35 cellular contexts compared by ENCODE assay signal in genomic region chr12:75194250-75194649, GRCh38. TPM values are rescaled to one million over a fixed set of nuclear protein-coding genes. Genes with fewer than 3 reads are reported as not detected.
"Had no signal": no experiment of that assay in that cellular context is flagged by ENCODE, and none has a peak within 500 bp of the region (broad histone marks: within the 10 kb centered on the region; RNA-seq: fewer than 3 reads in every experiment).

No MANE protein-coding gene starts in this region.

- H3K27me3 ChIP-seq: ascending aorta, brain microvascular endothelial cell had no signal

- H3K27ac ChIP-seq: ascending aorta, brain microvascular endothelial cell, VCaP had no signal

- DNase-seq: activated B cell treated with CpG ODN at 0.5 μM for 24 hours; activated CD4-positive, alpha-beta memory T cell treated with anti-CD3 and anti-CD28 coated beads for 36 hours; activated CD4-positive, alpha-beta T cell treated with anti-CD3 and anti-CD28 coated beads for 4 hours; activated CD4-positive, alpha-beta T cell treated with anti-CD3 and anti-CD28 coated beads, Interleukin-2, amount 10 ng/mL, durations not matched to agents 24 days and 14 days; activated CD4-positive, alpha-beta T cell treated with anti-CD3 and anti-CD28 coated beads, Interleukin-2, amount 50 U/mL, for 1 hour; activated CD4-positive, alpha-beta T cell treated with anti-CD3 and anti-CD28 coated beads, Interleukin-2, amount 50 U/mL, for 4 hours; activated CD4-positive, CD25-positive, alpha-beta regulatory T cell treated with anti-CD3 and anti-CD28 coated beads, Interleukin-2, amount 50 U/mL, for 72 hours; activated CD8-positive, alpha-beta memory T cell treated with anti-CD3 and anti-CD28 coated beads, Interleukin-2, amount 50 U/mL, for 4 hours; activated CD8-positive, alpha-beta T cell treated with anti-CD3 and anti-CD28 coated beads for 36 hours; activated gamma-delta T cell; activated naive CD4-positive, alpha-beta T cell treated with anti-CD3 and anti-CD28 coated beads, Interleukin-2, amount 10 ng/mL, durations not matched to agents 7 days and 5 days; activated naive CD4-positive, alpha-beta T cell treated with Interleukin-2 at 50 U/mL for 16 hours; activated naive CD8-positive, alpha-beta T cell treated with anti-CD3 and anti-CD28 coated beads, Interleukin-2, amount 10 ng/mL, durations not matched to agents 7 days and 5 days; activated naive CD8-positive, alpha-beta T cell treated with anti-CD3 and anti-CD28 coated beads, Interleukin-2, amount 50 U/mL, for 24 hours; activated T-cell treated with anti-CD3 and anti-CD28 coated beads for 4 hours; activated T-cell treated with anti-CD3 and anti-CD28 coated beads, Interleukin-2, amount 50 U/mL, for 1 hour; activated T-cell treated with anti-CD3 and anti-CD28 coated beads, Interleukin-2, amount 50 U/mL, for 4 hours; activated T-cell treated with anti-CD3 and anti-CD28 coated beads, Interleukin-2, amount 50 U/mL, for 72 hours; amygdala; anterior cingulate cortex; brain microvascular endothelial cell; central memory CD4-positive, alpha-beta T cell; T-helper 1 cell; T-helper 2 cell; T-helper 9 cell had no signal

- H3K27ac Mint-ChIP-seq: activated B cell treated with CpG ODN at 0.5 μM for 24 hours; activated CD4-positive, alpha-beta memory T cell treated with anti-CD3 and anti-CD28 coated beads for 36 hours; activated CD4-positive, alpha-beta T cell treated with anti-CD3 and anti-CD28 coated beads, Interleukin-2, amount 10 ng/mL, durations not matched to agents 24 days and 14 days; activated CD8-positive, alpha-beta T cell treated with anti-CD3 and anti-CD28 coated beads for 36 hours; activated naive CD4-positive, alpha-beta T cell treated with anti-CD3 and anti-CD28 coated beads, Interleukin-2, amount 10 ng/mL, durations not matched to agents 7 days and 5 days; activated naive CD4-positive, alpha-beta T cell treated with anti-CD3 and anti-CD28 coated beads, Interleukin-2, amount 50 U/mL, for 24 hours; activated naive CD8-positive, alpha-beta T cell; activated naive CD8-positive, alpha-beta T cell treated with anti-CD3 and anti-CD28 coated beads, Interleukin-2, amount 10 ng/mL, durations not matched to agents 7 days and 5 days; activated naive CD8-positive, alpha-beta T cell treated with anti-CD3 and anti-CD28 coated beads, Interleukin-2, amount 50 U/mL, for 24 hours; activated T-cell treated with anti-CD3 and anti-CD28 coated beads, Interleukin-2, amount 50 U/mL, for 72 hours; activated T-helper 1 cell treated with anti-CD3 and anti-CD28 coated beads, Interleukin-12 subunit alpha, Interleukin-12 subunit beta, Interleukin-2, Interleukin-4 antibody, amounts not matched to agents 30 ng/mL and 10 ng/mL and 1 ng/mL, durations not matched to agents 14 hours and 24 hours and 36 hours; activated T-helper 17 cell treated with anti-CD3 and anti-CD28 coated beads, Interleukin-2, amount 50 U/mL, for 72 hours; T-helper 1 cell treated with Interleukin-12 subunit alpha and Interleukin-12 subunit beta and Interleukin-4 antibody, amounts not matched to agents 30 μg/mL and 1 μg/mL, for 36 hours; T-helper 2 cell treated with Interferon-gamma antibody and Interleukin-4, amounts not matched to agents 5 μg/mL and 100 μg/mL, for 36 hours had no signal

- H3K4me1 ChIP-seq: ascending aorta had no signal

- H3K9me3 Mint-ChIP-seq: activated B cell treated with CpG ODN at 0.5 μM for 24 hours; activated CD4-positive, alpha-beta memory T cell treated with anti-CD3 and anti-CD28 coated beads for 36 hours; activated CD4-positive, alpha-beta T cell treated with anti-CD3 and anti-CD28 coated beads, Interleukin-2, amount 10 ng/mL, durations not matched to agents 24 days and 14 days; activated CD8-positive, alpha-beta T cell treated with anti-CD3 and anti-CD28 coated beads for 36 hours; activated naive CD4-positive, alpha-beta T cell treated with anti-CD3 and anti-CD28 coated beads, Interleukin-2, amount 10 ng/mL, durations not matched to agents 7 days and 5 days; activated naive CD8-positive, alpha-beta T cell treated with anti-CD3 and anti-CD28 coated beads, Interleukin-2, amount 10 ng/mL, durations not matched to agents 7 days and 5 days; activated naive CD8-positive, alpha-beta T cell treated with anti-CD3 and anti-CD28 coated beads, Interleukin-2, amount 50 U/mL, for 24 hours; activated T-cell treated with anti-CD3 and anti-CD28 coated beads, Interleukin-2, amount 50 U/mL, for 4 hours; activated T-cell treated with anti-CD3 and anti-CD28 coated beads, Interleukin-2, amount 50 U/mL, for 72 hours; activated T-helper 1 cell treated with anti-CD3 and anti-CD28 coated beads, Interleukin-12 subunit alpha, Interleukin-12 subunit beta, Interleukin-2, Interleukin-4 antibody, amounts not matched to agents 30 ng/mL and 10 ng/mL and 1 ng/mL, durations not matched to agents 14 hours and 24 hours and 36 hours; activated T-helper 17 cell treated with anti-CD3 and anti-CD28 coated beads, Interleukin-2, amount 50 U/mL, for 72 hours; T-helper 1 cell treated with Interleukin-12 subunit alpha and Interleukin-12 subunit beta and Interleukin-4 antibody, amounts not matched to agents 30 μg/mL and 1 μg/mL, for 36 hours; T-helper 2 cell treated with Interferon-gamma antibody and Interleukin-4, amounts not matched to agents 5 μg/mL and 100 μg/mL, for 36 hours had no signal

- H3K27me3 Mint-ChIP-seq: activated B cell treated with CpG ODN at 0.5 μM for 24 hours; activated CD4-positive, alpha-beta memory T cell treated with anti-CD3 and anti-CD28 coated beads for 36 hours; activated CD4-positive, alpha-beta T cell treated with anti-CD3 and anti-CD28 coated beads, Interleukin-2, amount 10 ng/mL, durations not matched to agents 24 days and 14 days; activated naive CD4-positive, alpha-beta T cell treated with anti-CD3 and anti-CD28 coated beads, Interleukin-2, amount 10 ng/mL, durations not matched to agents 7 days and 5 days; activated T-helper 17 cell treated with anti-CD3 and anti-CD28 coated beads, Interleukin-2, amount 50 U/mL, for 72 hours had no signal

- H3K36me3 ChIP-seq: ascending aorta, brain microvascular endothelial cell had no signal

- H3K36me3 Mint-ChIP-seq: activated CD4-positive, alpha-beta memory T cell treated with anti-CD3 and anti-CD28 coated beads for 36 hours; activated naive CD4-positive, alpha-beta T cell treated with anti-CD3 and anti-CD28 coated beads, Interleukin-2, amount 10 ng/mL, durations not matched to agents 7 days and 5 days; activated naive CD4-positive, alpha-beta T cell treated with anti-CD3 and anti-CD28 coated beads, Interleukin-2, amount 50 U/mL, for 24 hours; activated naive CD8-positive, alpha-beta T cell; activated naive CD8-positive, alpha-beta T cell treated with anti-CD3 and anti-CD28 coated beads, Interleukin-2, amount 10 ng/mL, durations not matched to agents 7 days and 5 days had no signal

- H3K4me3 Mint-ChIP-seq: activated B cell treated with CpG ODN at 0.5 μM for 24 hours; activated CD4-positive, alpha-beta memory T cell treated with anti-CD3 and anti-CD28 coated beads for 36 hours; activated CD4-positive, alpha-beta T cell treated with anti-CD3 and anti-CD28 coated beads, Interleukin-2, amount 10 ng/mL, durations not matched to agents 24 days and 14 days; activated CD8-positive, alpha-beta T cell treated with anti-CD3 and anti-CD28 coated beads for 36 hours; activated naive CD4-positive, alpha-beta T cell treated with anti-CD3 and anti-CD28 coated beads, Interleukin-2, amount 10 ng/mL, durations not matched to agents 7 days and 5 days; activated naive CD4-positive, alpha-beta T cell treated with anti-CD3 and anti-CD28 coated beads, Interleukin-2, amount 50 U/mL, for 24 hours; activated naive CD8-positive, alpha-beta T cell; activated naive CD8-positive, alpha-beta T cell treated with anti-CD3 and anti-CD28 coated beads, Interleukin-2, amount 10 ng/mL, durations not matched to agents 7 days and 5 days; activated naive CD8-positive, alpha-beta T cell treated with anti-CD3 and anti-CD28 coated beads, Interleukin-2, amount 50 U/mL, for 24 hours; activated T-cell treated with anti-CD3 and anti-CD28 coated beads, Interleukin-2, amount 50 U/mL, for 4 hours; activated T-cell treated with anti-CD3 and anti-CD28 coated beads, Interleukin-2, amount 50 U/mL, for 72 hours; activated T-helper 1 cell treated with anti-CD3 and anti-CD28 coated beads, Interleukin-12 subunit alpha, Interleukin-12 subunit beta, Interleukin-2, Interleukin-4 antibody, amounts not matched to agents 30 ng/mL and 10 ng/mL and 1 ng/mL, durations not matched to agents 14 hours and 24 hours and 36 hours; activated T-helper 17 cell treated with anti-CD3 and anti-CD28 coated beads, Interleukin-2, amount 50 U/mL, for 72 hours; T-helper 1 cell treated with Interleukin-12 subunit alpha and Interleukin-12 subunit beta and Interleukin-4 antibody, amounts not matched to agents 30 μg/mL and 1 μg/mL, for 36 hours; T-helper 2 cell treated with Interferon-gamma antibody and Interleukin-4, amounts not matched to agents 5 μg/mL and 100 μg/mL, for 36 hours had no signal

- H3K9me3 ChIP-seq: ascending aorta had no signal

- H3K4me1 Mint-ChIP-seq: activated B cell treated with CpG ODN at 0.5 μM for 24 hours; activated CD4-positive, alpha-beta T cell treated with anti-CD3 and anti-CD28 coated beads, Interleukin-2, amount 10 ng/mL, durations not matched to agents 24 days and 14 days; activated naive CD4-positive, alpha-beta T cell treated with anti-CD3 and anti-CD28 coated beads, Interleukin-2, amount 10 ng/mL, durations not matched to agents 7 days and 5 days; activated naive CD4-positive, alpha-beta T cell treated with anti-CD3 and anti-CD28 coated beads, Interleukin-2, amount 50 U/mL, for 24 hours; activated naive CD8-positive, alpha-beta T cell treated with anti-CD3 and anti-CD28 coated beads, Interleukin-2, amount 10 ng/mL, durations not matched to agents 7 days and 5 days; activated naive CD8-positive, alpha-beta T cell treated with anti-CD3 and anti-CD28 coated beads, Interleukin-2, amount 50 U/mL, for 24 hours; activated T-helper 17 cell treated with anti-CD3 and anti-CD28 coated beads, Interleukin-2, amount 50 U/mL, for 72 hours had no signal

- ATAC-seq: activated CD8-positive, alpha-beta T cell treated with anti-CD3 and anti-CD28 coated beads for 36 hours; activated naive CD8-positive, alpha-beta T cell treated with anti-CD3 and anti-CD28 coated beads, Interleukin-2, amount 50 U/mL, for 24 hours; activated T-cell treated with anti-CD3 and anti-CD28 coated beads, Interleukin-2, amount 50 U/mL, for 4 hours; activated T-cell treated with anti-CD3 and anti-CD28 coated beads, Interleukin-2, amount 50 U/mL, for 72 hours; activated T-helper 17 cell treated with anti-CD3 and anti-CD28 coated beads, Interleukin-2, amount 50 U/mL, for 72 hours had no signal

- H3K4me3 ChIP-seq: ascending aorta had no signal

RNA-seq across cellular contexts. Expression of gene KCNC2, which starts 15.4 kb away (rescaled TPM):
- total RNA-seq: activated B cell treated with CpG ODN at 0.5 μM for 24 hours; activated CD4-positive, alpha-beta memory T cell treated with anti-CD3 and anti-CD28 coated beads for 36 hours; activated CD4-positive, alpha-beta T cell treated with anti-CD3 and anti-CD28 coated beads, Interleukin-2, amount 10 ng/mL, durations not matched to agents 24 days and 14 days; activated CD8-positive, alpha-beta memory T cell treated with anti-CD3 and anti-CD28 coated beads for 36 hours; activated CD8-positive, alpha-beta T cell treated with anti-CD3 and anti-CD28 coated beads for 36 hours; activated naive CD8-positive, alpha-beta T cell treated with anti-CD3 and anti-CD28 coated beads, Interleukin-2, amount 10 ng/mL, durations not matched to agents 7 days and 5 days; activated T-cell treated with anti-CD3 and anti-CD28 coated beads, Interleukin-2, amount 50 U/mL, for 4 hours; activated T-cell treated with anti-CD3 and anti-CD28 coated beads, Interleukin-2, amount 50 U/mL, for 72 hours; activated T-helper 1 cell treated with anti-CD3 and anti-CD28 coated beads, Interleukin-12 subunit alpha, Interleukin-12 subunit beta, Interleukin-2, Interleukin-4 antibody, amounts not matched to agents 30 ng/mL and 10 ng/mL and 1 ng/mL, durations not matched to agents 14 hours and 24 hours and 36 hours; activated T-helper 17 cell treated with anti-CD3 and anti-CD28 coated beads, Interleukin-2, amount 50 U/mL, for 72 hours; ascending aorta; cardiac septum had no signal
